Comparison of ENCODE assay signal across 9 cellular contexts in genomic region chr2:99337931-99338580, GRCh38. TPM values are rescaled to one million over a fixed set of nuclear protein-coding genes. Genes with fewer than 3 reads are reported as not detected.
DNase-seq lines count a peak whose midpoint lies in the region; ATAC-seq and TF ChIP-seq lines count a peak whose summit lies in the region.
"Had no signal": no experiment of that assay in that cellular context is flagged by ENCODE, and none has a peak within 500 bp of the region (broad histone marks: within the 10 kb centered on the region; RNA-seq: fewer than 3 reads in every experiment).

No MANE protein-coding gene starts in this region.

- H3K4me2 ChIP-seq in neural cell (ENCODE audit: low read length) = peak overlapping the region; percentile 40

- peaks cover 55% of the 10 kb centered on the region for H3K79me2 ChIP-seq in neural cell (replicated peaks; ENCODE audit: insufficient read depth, low read length)

- H3K9ac ChIP-seq in neural cell (ENCODE audit: low read length) = peak overlapping the region; percentile 66

- CTCF ChIA-PET in CD4-positive, alpha-beta memory T cell (lab: Charles Lee; ENCODE audit: partially characterized antibody) = interaction anchor here (0.5 to 3.9 kb wide), 13 partner anchors 10 to 272 kb away, joined by 3 to 24 read pairs (median 5); partner anchors contain the start of genes LIPT1, MITD1, MRPL30 and REV1

- no peaks in the 10 kb centered on the region for H3K9me3 ChIP-seq in CD4-positive, alpha-beta memory T cell (ENCODE audit: control insufficient read depth in 1 of 2, low read length in 2 of 2)
- no peaks in the 10 kb centered on the region for H3K9me3 ChIP-seq in effector memory CD4-positive, alpha-beta T cell (ENCODE audit: control insufficient read depth, low read length)
- no peaks in the 10 kb centered on the region for H3K9me3 ChIP-seq in neural cell (ENCODE audit: low read length)

- DNase-seq in CD4-positive, alpha-beta memory T cell = peak; percentile 8 to 58 (median 24)
- DNase-seq in NCI-H2227 treated with DMSO at 0.1 percent for 48 hours (lab: John Stamatoyannopoulos, UW) = peak; percentile 10
- DNase-seq in effector memory CD4-positive, alpha-beta T cell = peak in 1 of 3 donors; percentile 11
- DNase-seq in iPS-NIHi7 (ENCODE audit: extremely low spot score) = no peak
- DNase-seq in NCI-H187 (lab: John Stamatoyannopoulos, UW) = no peak
- DNase-seq in effector CD8-positive, alpha-beta T cell (lab: John Stamatoyannopoulos, UW) = no peak

- peaks cover 3% of the 10 kb centered on the region for H3F3A ChIP-seq in neural cell (ENCODE audit: insufficient read depth, low read length, poor library complexity, severe bottlenecking)

- intact Hi-C loops in CD4-positive, alpha-beta memory T cell (cut with micrococcal nuclease) = loop anchor here (1.0 to 10.0 kb wide), 8 partner anchors 183 to 1693 kb away; partner anchors contain the start of genes ACTR1B, COA5, COX5B and PDCL3

- POLR2A ChIA-PET in CD4-positive, alpha-beta memory T cell (lab: Charles Lee; ENCODE audit: partially characterized antibody) = interaction anchor here (1.2 to 3.7 kb wide), 9 partner anchors 9 to 1225 kb away, joined by 3 to 25 read pairs (median 7); partner anchors contain the start of genes C2orf15, LIPT1, PDCL3 and REV1

- peaks cover 5% of the 10 kb centered on the region for H3K36me3 ChIP-seq in CD4-positive, alpha-beta memory T cell (ENCODE audit: insufficient read depth, low read length)
- no peaks in the 10 kb centered on the region for H3K36me3 ChIP-seq in effector memory CD4-positive, alpha-beta T cell (ENCODE audit: control insufficient read depth, insufficient read depth, low read length)
- H3K36me3 ChIP-seq in neural cell (ENCODE audit: insufficient read depth, low read length) = no peaks in the 10 kb centered on the region

- H3K27ac ChIP-seq in CD4-positive, alpha-beta memory T cell (ENCODE audit: low read depth, low read length) = peak overlapping the region; percentile 70
- peak overlapping the region; percentile 85 for H3K27ac ChIP-seq in effector memory CD4-positive, alpha-beta T cell (ENCODE audit: insufficient read depth, low read length, poor library complexity, severe bottlenecking)
- H3K27ac ChIP-seq in neural cell (ENCODE audit: low read length) = peak overlapping the region; percentile 83

- no peak overlapping the region for H3K4me3 Mint-ChIP-seq in CD4-positive, alpha-beta memory T cell
- H3K4me3 Mint-ChIP-seq: activated B cell treated with CpG ODN at 0.5 μM for 24 hours had no signal

- H3K4me1 Mint-ChIP-seq in CD4-positive, alpha-beta memory T cell = peaks cover 21 to 47% (median 25%) of the 10 kb centered on the region in 4 donors

- no peaks in the 10 kb centered on the region for H3K27me3 Mint-ChIP-seq in CD4-positive, alpha-beta memory T cell
- H3K27me3 Mint-ChIP-seq: activated B cell treated with CpG ODN at 0.5 μM for 24 hours had no signal

- no peak for TF ChIP-seq RAD21 in neural cell (conservative IDR thresholded peaks at IDR 0.05)

- peak overlapping the region; percentile 73 to 86 for H3K4me3 ChIP-seq in CD4-positive, alpha-beta memory T cell (ENCODE audit: low read length in 2 of 2)
- peak overlapping the region; percentile 93 for H3K4me3 ChIP-seq in effector memory CD4-positive, alpha-beta T cell (ENCODE audit: insufficient read depth, low read depth, low read length, poor library complexity, severe bottlenecking)
- H3K4me3 ChIP-seq in neural cell (ENCODE audit: low read length) = peak overlapping the region; percentile 96

- H2AFZ ChIP-seq in neural cell (ENCODE audit: low read depth, low read length) = peak overlapping the region; percentile 81

- H3K9me3 Mint-ChIP-seq in CD4-positive, alpha-beta memory T cell = no peaks in the 10 kb centered on the region
- H3K9me3 Mint-ChIP-seq: activated B cell treated with CpG ODN at 0.5 μM for 24 hours had no signal

- H3K9me2 ChIP-seq in neural cell (ENCODE audit: insufficient read depth, low read length) = no peaks in the 10 kb centered on the region

- H3K36me3 Mint-ChIP-seq in CD4-positive, alpha-beta memory T cell = peaks cover 0 to 7% of the 10 kb centered on the region in 2 donors

- H3K4me1 ChIP-seq in CD4-positive, alpha-beta memory T cell (ENCODE audit: insufficient read depth, low read length) = peaks cover 51% of the 10 kb centered on the region
- peaks cover 16% of the 10 kb centered on the region for H3K4me1 ChIP-seq in effector memory CD4-positive, alpha-beta T cell (ENCODE audit: control insufficient read depth, insufficient read depth, low read length, poor library complexity, severe bottlenecking)

- no peak for TF ChIP-seq EP300 in neural cell (conservative IDR thresholded peaks at IDR 0.05; ENCODE audit: poor library complexity, severe bottlenecking)

- ATAC-seq in GM21526 (IDR thresholded peaks at IDR 0.05; ENCODE audit: low FRiP score, unreplicated experiment) = peak; percentile 4

- no peak overlapping the region for H3K27ac Mint-ChIP-seq in CD4-positive, alpha-beta memory T cell

- no peaks in the 10 kb centered on the region for H3K27me3 ChIP-seq in CD4-positive, alpha-beta memory T cell (ENCODE audit: insufficient read depth, low read length)
- H3K27me3 ChIP-seq in effector memory CD4-positive, alpha-beta T cell (replicated peaks; ENCODE audit: control insufficient read depth, insufficient read depth, low read length, poor library complexity, severe bottlenecking) = no peaks in the 10 kb centered on the region
- H3K27me3 ChIP-seq in neural cell (ENCODE audit: insufficient read depth, low read depth, low read length) = no peaks in the 10 kb centered on the region

- H4K20me1 ChIP-seq in neural cell (ENCODE audit: insufficient read depth) = no peaks in the 10 kb centered on the region

- TF ChIP-seq CTCF in neural cell (IDR thresholded peaks at IDR 0.05; ENCODE audit: poor library complexity, severe bottlenecking) = no peak

TF ChIP-seq in neural cell, 6 proteins besides CTCF, POLR2A, EP300 and RAD21:
- TF ChIP-seq EZH2 (IDR thresholded peaks at IDR 0.05; ENCODE audit: borderline replicate concordance, insufficient read depth, low read length, poor library complexity, severe bottlenecking) (no peak), TAF1 (IDR thresholded peaks at IDR 0.05; ENCODE audit: low read depth) (no peak), POLR2AphosphoS5 (IDR thresholded peaks at IDR 0.05) (no peak), SMC3 (conservative IDR thresholded peaks at IDR 0.05; ENCODE audit: poor library complexity) (no peak), REST (IDR thresholded peaks at IDR 0.05; ENCODE audit: borderline replicate concordance) (no peak), MXI1 (conservative IDR thresholded peaks at IDR 0.05; ENCODE audit: poor library complexity, severe bottlenecking) (no peak)

RNA-seq across cellular contexts. Expression of gene EIF5B, which starts 0.9 kb away (rescaled TPM):
- 10 to 100 TPM; 36.2 to 44.2 TPM for total RNA-seq in CD4-positive, alpha-beta memory T cell
- polyA plus RNA-seq in CD4-positive, alpha-beta memory T cell = 10 to 100 TPM in 1 of 2 donors, 1 to 10 TPM in 1; 1.8 to 16.7 TPM
- polyA plus RNA-seq in neural cell = 8.0 and 12.6 TPM in 2 replicates
- 21.4 and 24.7 TPM in 2 replicates for polyA minus RNA-seq in neural cell

RNA-seq across cellular contexts. Expression of gene TXNDC9, which starts 1.9 kb away (rescaled TPM):
- total RNA-seq in CD4-positive, alpha-beta memory T cell = 10 to 100 TPM; 24.7 to 31.1 TPM
- 10 to 100 TPM; 56.3 to 63.0 TPM for polyA plus RNA-seq in CD4-positive, alpha-beta memory T cell
- polyA plus RNA-seq in neural cell = 88.1 and 90.5 TPM in 2 replicates
- polyA minus RNA-seq in neural cell = 79.4 and 84.4 TPM in 2 replicates

RNA-seq across cellular contexts. Expression of gene LYG1, which starts 37.1 kb away (rescaled TPM):
- 1 to 10 TPM; 2.5 to 3.3 TPM for total RNA-seq in CD4-positive, alpha-beta memory T cell
- polyA plus RNA-seq in CD4-positive, alpha-beta memory T cell = under 1 TPM in 1 of 2 donors, not detected in 1; 0.52 TPM
- polyA plus RNA-seq in neural cell = 2.8 and 6.8 TPM in 2 replicates
- 0.69 TPM in 1 of 2 replicates, not detected in the other for polyA minus RNA-seq in neural cell

Comparison
In these comparisons a context has a peak if more than half of its experiments do, and no peak if none do; other contexts are left out.
1. DNase-seq: peak in CD4-positive, alpha-beta memory T cell (5 of 5) and NCI-H2227 treated with DMSO at 0.1 percent for 48 hours (single experiment); none in iPS-NIHi7 (single experiment), NCI-H187 (0 of 2) and effector CD8-positive, alpha-beta T cell (single experiment).
2. Peak in every context shown above with its lines, with median percentiles within 50 percentile points of each other: H3K27ac ChIP-seq and H3K4me3 ChIP-seq.